ENCODE assay signal across 26 cellular contexts in genomic region chr11:77209663-77210062, GRCh38.
DNase-seq lines count a peak whose midpoint lies in the region; ATAC-seq and TF ChIP-seq lines count a peak whose summit lies in the region.
"Had no signal": no experiment of that assay in that cellular context is flagged by ENCODE, and none has a peak within 500 bp of the region (broad histone marks: within the 10 kb centered on the region; RNA-seq: fewer than 3 reads in every experiment).

No MANE protein-coding gene starts in this region.

- DNase-seq in right atrium auricular region (ENCODE audit: low spot score), result peak; percentile 32
- DNase-seq in left ventricle myocardium superior, result no peak
- peak; percentile 33 for DNase-seq in coronary artery (ENCODE audit: low spot score)
- peak; percentile 76 for DNase-seq in osteoblast (ENCODE audit: insufficient read length, low spot score, missing footprints)
- no peak for DNase-seq in progenitor cell of endocrine pancreas (ENCODE audit: low spot score, unreplicated experiment)
- DNase-seq: 8988T; ACHN; BE2C; C1 segment of cervical spinal cord; CD4-positive, alpha-beta memory T cell; CD4-positive, CD25-positive, alpha-beta regulatory T cell; CD8-positive, alpha-beta memory T cell; COR-L47; DMS 273 treated with DMSO at 0.1 percent for 48 hours; DMS153; DMS53; DMS79; DND-41; EL; GDM1 had no signal

- H3K4me2 ChIP-seq in osteoblast (ENCODE audit: insufficient read depth, low read length), result no peak overlapping the region

- peak overlapping the region; percentile 25 for H3K27ac Mint-ChIP-seq in progenitor cell of endocrine pancreas
- H3K27ac Mint-ChIP-seq: CD4-positive, alpha-beta memory T cell; CD4-positive, CD25-positive, alpha-beta regulatory T cell; CD8-positive, alpha-beta memory T cell had no signal

- H3K4me1 ChIP-seq in right atrium auricular region (no peaks in the 10 kb centered on the region), osteoblast (ENCODE audit: insufficient read depth, low read length) (no peaks in the 10 kb centered on the region)
- H3K4me1 ChIP-seq: BE2C had no signal

- H3K27ac ChIP-seq in right atrium auricular region, result no peak overlapping the region
- H3K27ac ChIP-seq in coronary artery, result no peak overlapping the region
- H3K27ac ChIP-seq in osteoblast (ENCODE audit: low read depth, low read length), result no peak overlapping the region

- H3K4me3 ChIP-seq in right atrium auricular region (no peak overlapping the region), coronary artery (no peak overlapping the region), osteoblast (ENCODE audit: insufficient read depth, low read length) (no peak overlapping the region)
- H3K4me3 ChIP-seq: BLaER1, GM12878 had no signal

- H3K4me3 Mint-ChIP-seq in progenitor cell of endocrine pancreas (ENCODE audit: low read depth), result no peak overlapping the region
- H3K4me3 Mint-ChIP-seq: CD14-positive monocyte; CD4-positive, alpha-beta memory T cell; CD4-positive, CD25-positive, alpha-beta regulatory T cell; CD8-positive, alpha-beta memory T cell had no signal

- H3K27me3 ChIP-seq in right atrium auricular region, result no peaks in the 10 kb centered on the region
- no peaks in the 10 kb centered on the region for H3K27me3 ChIP-seq in osteoblast (ENCODE audit: insufficient read depth, low read length)
- H3K27me3 ChIP-seq: BE2C, BLaER1 had no signal

- no peaks in the 10 kb centered on the region for H3K36me3 Mint-ChIP-seq in progenitor cell of endocrine pancreas (ENCODE audit: insufficient read depth)
- H3K36me3 Mint-ChIP-seq: CD4-positive, alpha-beta memory T cell; CD4-positive, CD25-positive, alpha-beta regulatory T cell; CD8-positive, alpha-beta memory T cell had no signal

- ATAC-seq in left ventricle myocardium superior, result no peak
- ATAC-seq in HG03025 (IDR thresholded peaks at IDR 0.05; ENCODE audit: low FRiP score, unreplicated experiment), result no peak
- no peak for ATAC-seq in HG03135 (IDR thresholded peaks at IDR 0.05; ENCODE audit: unreplicated experiment)
- ATAC-seq in GM18498 (IDR thresholded peaks at IDR 0.05; ENCODE audit: unreplicated experiment), result no peak
- ATAC-seq: GM12878 had no signal

- no peak overlapping the region for H2AFZ ChIP-seq in osteoblast (ENCODE audit: low read length)

- intact Hi-C loops in left ventricle myocardium superior (cut with micrococcal nuclease), result no loop called here

- no peaks in the 10 kb centered on the region for H4K20me1 ChIP-seq in osteoblast (ENCODE audit: insufficient read depth, low read length)
- H4K20me1 ChIP-seq: BLaER1 had no signal

- H3K36me3 ChIP-seq in right atrium auricular region, result no peaks in the 10 kb centered on the region
- no peaks in the 10 kb centered on the region for H3K36me3 ChIP-seq in osteoblast (ENCODE audit: insufficient read depth, low read length)
- H3K36me3 ChIP-seq: BE2C had no signal

- no peaks in the 10 kb centered on the region for H3K9me3 ChIP-seq in right atrium auricular region
- H3K9me3 ChIP-seq in osteoblast (ENCODE audit: low read depth, low read length), result no peaks in the 10 kb centered on the region
- H3K9me3 ChIP-seq: BE2C, BLaER1 had no signal

- no peaks in the 10 kb centered on the region for H3K9me3 Mint-ChIP-seq in progenitor cell of endocrine pancreas (ENCODE audit: low read depth)
- H3K9me3 Mint-ChIP-seq: CD14-positive monocyte; CD4-positive, alpha-beta memory T cell; CD4-positive, CD25-positive, alpha-beta regulatory T cell; CD8-positive, alpha-beta memory T cell had no signal

- no peaks in the 10 kb centered on the region for H3K79me2 ChIP-seq in osteoblast (ENCODE audit: insufficient read depth, low read length)

- TF ChIP-seq CTCF in right atrium auricular region (IDR thresholded peaks at IDR 0.05), result no peak
- no peak for TF ChIP-seq CTCF in coronary artery (IDR thresholded peaks at IDR 0.05)
- no peak for TF ChIP-seq CTCF in osteoblast (IDR thresholded peaks at IDR 0.05; ENCODE audit: extremely low read depth, low read depth, low read length)
- TF ChIP-seq CTCF in progenitor cell of endocrine pancreas (IDR thresholded peaks at IDR 0.05; ENCODE audit: unreplicated experiment), result no peak

- H3K27me3 Mint-ChIP-seq in progenitor cell of endocrine pancreas, result peaks cover 2% of the 10 kb centered on the region
- H3K27me3 Mint-ChIP-seq: CD4-positive, alpha-beta memory T cell; CD4-positive, CD25-positive, alpha-beta regulatory T cell had no signal

- H3K4me1 Mint-ChIP-seq in progenitor cell of endocrine pancreas (ENCODE audit: low read depth), result no peaks in the 10 kb centered on the region
- H3K4me1 Mint-ChIP-seq: CD4-positive, alpha-beta memory T cell; CD4-positive, CD25-positive, alpha-beta regulatory T cell; CD8-positive, alpha-beta memory T cell had no signal

Comparison
In these comparisons a context has a peak if more than half of its experiments do, and no peak if none do; other contexts are left out.
1. DNase-seq: peak in right atrium auricular region (single experiment), coronary artery (single experiment) and osteoblast (single experiment); none in left ventricle myocardium superior (single experiment) and progenitor cell of endocrine pancreas (single experiment).